Comparison of ENCODE assay signal across 8 cellular contexts in genomic region chr12:52121848-52122838, GRCh38. TPM values are rescaled to one million over a fixed set of nuclear protein-coding genes. Genes with fewer than 3 reads are reported as not detected.
DNase-seq lines count a peak whose midpoint lies in the region; ATAC-seq lines count a peak whose summit lies in the region.

No MANE protein-coding gene starts in this region.

- no peak overlapping the region for H3K23ac ChIP-seq in mesenchymal stem cell (ENCODE audit: low read length in 2 of 2)

- WGBS in mesenchymal stem cell = 21% methylated on average over 18 of the region's 20 CpGs

- H2BK120ac ChIP-seq in mesenchymal stem cell (ENCODE audit: low read depth, low read length) = no peak overlapping the region

- no peak overlapping the region for H3K4me2 ChIP-seq in mesenchymal stem cell (ENCODE audit: low read length, poor library complexity, severe bottlenecking)

- peaks cover 19% of the 10 kb centered on the region for H3K4me1 ChIP-seq in mesenchymal stem cell (ENCODE audit: control insufficient read depth, insufficient read depth, low read depth, low read length)

- H2BK15ac ChIP-seq in mesenchymal stem cell (ENCODE audit: low read depth, poor library complexity, severe bottlenecking) = no peak overlapping the region

- H3K36me3 ChIP-seq in mesenchymal stem cell (ENCODE audit: control insufficient read depth in 1 of 2, insufficient read depth in 2 of 2, low read depth in 1 of 2, low read length in 2 of 2) = no peaks in the 10 kb centered on the region

- no peak overlapping the region for H3K18ac ChIP-seq in mesenchymal stem cell (ENCODE audit: low read depth in 1 of 2, low read length in 2 of 2)

- no peak overlapping the region for H3K4ac ChIP-seq in mesenchymal stem cell (ENCODE audit: low read depth in 1 of 2, low read length in 2 of 2)

- H2AK5ac ChIP-seq in mesenchymal stem cell (ENCODE audit: low read length, severe bottlenecking) = no peak overlapping the region

- ATAC-seq in HG03097 (IDR thresholded peaks at IDR 0.05; ENCODE audit: low FRiP score, unreplicated experiment) = no peak

- no peaks in the 10 kb centered on the region for H3K79me1 ChIP-seq in mesenchymal stem cell (replicated peaks; ENCODE audit: low read length, poor library complexity, severe bottlenecking)

- H4K8ac ChIP-seq in mesenchymal stem cell (ENCODE audit: low read length) = no peak overlapping the region

- H2BK5ac ChIP-seq in mesenchymal stem cell (ENCODE audit: low read depth, low read length, poor library complexity, severe bottlenecking) = no peak overlapping the region

- H3K14ac ChIP-seq in mesenchymal stem cell (ENCODE audit: low read length in 2 of 2) = no peak overlapping the region

- no peak overlapping the region for H3K9ac ChIP-seq in mesenchymal stem cell (ENCODE audit: low read length)

- H3K9me3 ChIP-seq in mesenchymal stem cell (ENCODE audit: control insufficient read depth, low read length) = no peaks in the 10 kb centered on the region

- H2BK12ac ChIP-seq in mesenchymal stem cell (ENCODE audit: low read length in 2 of 2) = no peak overlapping the region

- DNase-seq in SKM-1 treated with dmso at 0.1 percent for 144 hours (lab: John Stamatoyannopoulos, UW; ENCODE audit: unreplicated experiment) = peak; percentile 17
- DNase-seq in SKM-1 (lab: John Stamatoyannopoulos, UW; ENCODE audit: unreplicated experiment) = no peak
- peak; percentile 34 for DNase-seq in NCI-H345 treated with DMSO at 0.1 percent for 48 hours (lab: John Stamatoyannopoulos, UW; ENCODE audit: unreplicated experiment)
- peak; percentile 71 to 75 for DNase-seq in activated CD4-positive, alpha-beta T cell treated with anti-CD3 and anti-CD28 coated beads, Interleukin-2, amount 50 U/mL, for 48 hours
- peak; percentile 49 for DNase-seq in effector CD4-positive, alpha-beta T cell
- DNase-seq in mesenchymal stem cell = peak; percentile 68
- DNase-seq in stimulated activated CD8-positive, alpha-beta memory T cell treated with anti-CD3 and anti-CD28 coated beads, Interleukin-2, amount 100 ng/mL, for 1 hour (ENCODE audit: low read depth in 2 of 2) = peak; percentile 21 to 36

- no peak overlapping the region for H2AFZ ChIP-seq in mesenchymal stem cell (ENCODE audit: low read depth, low read length)

- no peak overlapping the region for H3K4me3 ChIP-seq in mesenchymal stem cell (ENCODE audit: insufficient read depth in 1 of 2, low read depth in 1 of 2, low read length in 2 of 2)

- H4K91ac ChIP-seq in mesenchymal stem cell (ENCODE audit: low read length) = no peak overlapping the region

- peaks cover 32 to 52% of the 10 kb centered on the region in 2 experiments for H3K27me3 ChIP-seq in mesenchymal stem cell (ENCODE audit: control insufficient read depth in 1 of 2, insufficient read depth in 1 of 2, low read length in 2 of 2)

- H3K27ac ChIP-seq in mesenchymal stem cell (ENCODE audit: low read length, poor library complexity, severe bottlenecking) = no peak overlapping the region

RNA-seq across cellular contexts. Expression of gene SMIM41, which starts 42.6 kb away (rescaled TPM):
- 3.3 TPM for polyA plus RNA-seq in mesenchymal stem cell (2013, experiment 1 of 2)
- 3.5 TPM for polyA plus RNA-seq in mesenchymal stem cell (2013, experiment 2 of 2)

RNA-seq across cellular contexts. Expression of gene ATG101, which starts 52.4 kb away (rescaled TPM):
- 38.1 TPM for polyA plus RNA-seq in mesenchymal stem cell (2013, experiment 1 of 2)
- polyA plus RNA-seq in mesenchymal stem cell (2013, experiment 2 of 2) = 37.4 TPM
